ENCODE assay signal across 15 cellular contexts in the genomic region with DNA sequence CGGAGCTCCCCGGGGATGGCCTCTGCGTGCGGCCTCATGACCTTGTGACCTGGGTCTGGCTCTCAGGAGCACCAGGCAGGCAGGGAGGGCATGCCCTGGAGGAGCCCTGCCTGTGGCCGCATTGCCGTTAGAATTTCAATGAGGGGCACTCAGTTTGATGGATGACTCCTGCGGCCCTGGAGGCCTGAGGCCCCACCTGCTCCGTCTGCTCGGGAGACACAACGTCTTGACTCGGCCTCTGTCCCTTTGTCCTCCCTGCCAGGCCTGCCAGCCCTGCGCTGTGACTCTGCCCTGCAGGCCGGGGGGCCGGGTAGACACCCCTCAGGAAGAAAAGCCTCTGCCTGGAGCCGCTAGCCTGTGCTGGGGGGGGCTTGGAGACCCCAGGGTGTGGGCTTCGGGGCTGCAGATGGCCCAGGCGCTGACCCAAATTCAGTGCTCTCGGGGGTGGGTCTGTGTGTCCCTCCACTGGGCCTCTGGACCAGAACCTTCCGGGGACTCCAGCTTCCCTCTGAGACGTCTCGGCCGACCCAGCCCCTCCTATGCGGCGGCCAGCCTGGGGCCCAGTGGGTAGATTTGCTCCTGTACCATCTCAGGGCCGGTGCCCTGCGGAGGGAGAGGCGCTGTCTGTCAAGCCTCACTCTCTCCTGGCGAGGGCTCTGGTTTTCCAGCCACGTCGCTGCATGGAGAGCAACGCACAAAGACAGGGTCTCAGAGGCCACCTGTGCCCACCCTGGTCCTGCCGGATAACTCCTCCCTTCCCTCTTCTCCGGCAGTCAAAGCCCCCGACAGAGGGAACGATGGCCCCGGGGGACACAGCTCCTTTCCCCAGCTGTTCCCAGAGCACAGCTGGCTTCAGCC. TPM values are rescaled to one million over a fixed set of nuclear protein-coding genes. Genes with fewer than 3 reads are reported as not detected.
"Had no signal": no experiment of that assay in that cellular context is flagged by ENCODE, and none has a peak within 500 bp of the region (broad histone marks: within the 10 kb centered on the region; RNA-seq: fewer than 3 reads in every experiment).

No MANE protein-coding gene starts in this region.

- H3K9me3 ChIP-seq: colonic mucosa, thoracic aorta, vagina had no signal

- H3K36me3 ChIP-seq: cardiac muscle cell, colonic mucosa, thoracic aorta, vagina had no signal

- H3K27ac Mint-ChIP-seq: activated CD8-positive, alpha-beta T cell treated with anti-CD3 and anti-CD28 coated beads, Interleukin-2, amount 10 ng/mL, durations not matched to agents 7 days and 5 days; activated naive CD4-positive, alpha-beta T cell treated with anti-CD3 and anti-CD28 coated beads for 36 hours; activated T-helper 1 cell treated with anti-CD3 and anti-CD28 coated beads, Interleukin-12 subunit alpha, Interleukin-12 subunit beta, Interleukin-2, Interleukin-4 antibody, amounts not matched to agents 30 ng/mL and 10 ng/mL and 1 ng/mL, durations not matched to agents 14 hours and 24 hours and 36 hours; stimulated activated naive CD8-positive, alpha-beta T cell treated with anti-CD3 and anti-CD28 coated beads, Interleukin-15, Interleukin-2, amounts not matched to agents 100 ng/mL and 50 ng/mL, for 24 hours had no signal

- H3K4me3 Mint-ChIP-seq: activated CD8-positive, alpha-beta T cell treated with anti-CD3 and anti-CD28 coated beads, Interleukin-2, amount 10 ng/mL, durations not matched to agents 7 days and 5 days; activated naive CD4-positive, alpha-beta T cell treated with anti-CD3 and anti-CD28 coated beads for 36 hours; activated T-helper 1 cell treated with anti-CD3 and anti-CD28 coated beads, Interleukin-12 subunit alpha, Interleukin-12 subunit beta, Interleukin-2, Interleukin-4 antibody, amounts not matched to agents 30 ng/mL and 10 ng/mL and 1 ng/mL, durations not matched to agents 14 hours and 24 hours and 36 hours; naive thymus-derived CD8-positive, alpha-beta T cell; stimulated activated naive CD8-positive, alpha-beta T cell treated with anti-CD3 and anti-CD28 coated beads, Interleukin-15, Interleukin-2, amounts not matched to agents 100 ng/mL and 50 ng/mL, for 24 hours had no signal

- H3K9me3 Mint-ChIP-seq: activated naive CD4-positive, alpha-beta T cell treated with anti-CD3 and anti-CD28 coated beads for 36 hours; activated T-helper 1 cell treated with anti-CD3 and anti-CD28 coated beads, Interleukin-12 subunit alpha, Interleukin-12 subunit beta, Interleukin-2, Interleukin-4 antibody, amounts not matched to agents 30 ng/mL and 10 ng/mL and 1 ng/mL, durations not matched to agents 14 hours and 24 hours and 36 hours; naive thymus-derived CD8-positive, alpha-beta T cell; stimulated activated naive CD8-positive, alpha-beta T cell treated with anti-CD3 and anti-CD28 coated beads, Interleukin-15, Interleukin-2, amounts not matched to agents 100 ng/mL and 50 ng/mL, for 24 hours had no signal

- H3K4me1 ChIP-seq: colonic mucosa, vagina had no signal

- H3K4me3 ChIP-seq: cardiac muscle cell, colonic mucosa, lung, thoracic aorta, vagina had no signal

- ATAC-seq: activated CD8-positive, alpha-beta T cell treated with anti-CD3 and anti-CD28 coated beads, Interleukin-2, amount 10 ng/mL, durations not matched to agents 7 days and 5 days; naive thymus-derived CD8-positive, alpha-beta T cell had no signal

- H3K27me3 Mint-ChIP-seq: naive thymus-derived CD8-positive, alpha-beta T cell; stimulated activated naive CD8-positive, alpha-beta T cell treated with anti-CD3 and anti-CD28 coated beads, Interleukin-15, Interleukin-2, amounts not matched to agents 100 ng/mL and 50 ng/mL, for 24 hours had no signal

- H3K27ac ChIP-seq: cardiac muscle cell, colonic mucosa, thoracic aorta, vagina had no signal

- H3K36me3 Mint-ChIP-seq: naive thymus-derived CD8-positive, alpha-beta T cell had no signal

- H3K27me3 ChIP-seq: cardiac muscle cell, vagina had no signal

- DNase-seq: activated CD4-positive, alpha-beta T cell treated with anti-CD3 and anti-CD28 coated beads for 48 hours; activated CD8-positive, alpha-beta T cell treated with anti-CD3 and anti-CD28 coated beads, Interleukin-2, amount 10 ng/mL, durations not matched to agents 7 days and 5 days; activated naive CD4-positive, alpha-beta T cell treated with anti-CD3 and anti-CD28 coated beads for 36 hours; colonic mucosa; effector CD4-positive, alpha-beta T cell; stimulated activated CD4-positive, alpha-beta T cell treated with anti-CD3 and anti-CD28 coated beads, Interleukin-15, amount 100 ng/mL, for 24 hours; stimulated activated CD4-positive, alpha-beta T cell treated with anti-CD3 and anti-CD28 coated beads, Interleukin-4, amount 100 ng/mL, for 24 hours; T-helper 9 cell had no signal

RNA-seq across cellular contexts. Expression of a gene that starts 40.4 kb away (rescaled TPM):
- polyA plus RNA-seq: naive thymus-derived CD8-positive, alpha-beta T cell had no signal
